Comparison of ENCODE assay signal across 8 cellular contexts in the genomic region with DNA sequence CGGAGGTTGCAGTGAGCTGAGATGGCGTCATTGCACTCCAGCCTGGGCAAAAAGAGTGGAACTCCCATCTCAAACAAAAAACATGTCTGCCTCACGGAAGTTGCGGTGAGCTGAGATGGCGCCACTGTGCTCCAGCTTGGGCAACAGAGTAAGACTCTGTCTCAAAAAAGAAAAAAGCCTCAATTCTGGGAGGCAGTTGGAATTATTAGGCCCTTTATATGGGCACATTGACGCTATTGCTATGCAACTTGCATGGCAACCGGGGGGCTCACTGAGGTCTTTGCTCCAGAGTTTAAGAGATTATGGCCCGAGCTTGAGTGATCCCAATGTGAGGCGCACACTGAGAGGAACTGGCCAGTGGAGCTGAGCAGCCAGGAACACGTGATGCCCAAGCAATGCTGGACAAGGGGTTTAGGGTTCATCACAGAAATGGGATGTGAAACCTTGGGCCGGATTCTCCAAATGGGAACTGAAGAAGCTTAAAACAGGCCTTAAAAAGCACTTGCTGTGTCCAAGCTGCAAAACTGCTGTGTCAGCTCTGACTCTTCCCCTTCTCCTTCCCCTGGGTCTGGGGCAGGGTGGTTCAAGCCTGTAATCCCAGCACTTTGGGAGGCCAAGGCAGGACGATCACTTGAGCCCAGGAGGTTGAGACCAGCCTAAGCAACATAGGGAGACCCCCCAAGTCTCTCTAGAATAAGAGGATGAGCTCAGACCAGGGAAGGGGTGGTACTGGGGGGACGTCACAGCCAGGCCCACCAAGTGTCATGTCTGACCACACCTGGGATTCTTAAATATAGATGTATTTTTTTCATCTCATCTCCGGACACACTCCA. TPM values are rescaled to one million over a fixed set of nuclear protein-coding genes. Genes with fewer than 3 reads are reported as not detected.
A peak's percentile ranks its signal among the peaks of the same experiment; 100 is the strongest.
DNase-seq lines count a peak whose midpoint lies in the region; ATAC-seq and TF ChIP-seq lines count a peak whose summit lies in the region.

No MANE protein-coding gene starts in this region.

- CTCF ChIA-PET in activated CD8-positive, alpha-beta memory T cell treated with anti-CD3 and anti-CD28 coated beads, Interleukin-2, amount 10 ng/mL, durations not matched to agents 7 days and 5 days (lab: Charles Lee), result interaction anchor here (1.2 to 3.6 kb wide), 6 partner anchors 9 to 179 kb away, joined by 3 to 20 read pairs (median 8); a partner anchor contains a TSS

- peak in 1 of 2 donors; percentile 17 for TF ChIP-seq POLR2A in gastroesophageal sphincter (IDR thresholded peaks at IDR 0.05)

- peaks cover 37% of the 10 kb centered on the region for H3K36me3 Mint-ChIP-seq in activated CD8-positive, alpha-beta memory T cell treated with anti-CD3 and anti-CD28 coated beads, Interleukin-2, amount 10 ng/mL, durations not matched to agents 7 days and 5 days
- peaks cover 4% of the 10 kb centered on the region for H3K36me3 Mint-ChIP-seq in T-helper 17 cell (ENCODE audit: low read depth)

- 72 to 85% methylated on average over 6 to 12 of the region's 14 CpGs for WGBS in gastroesophageal sphincter (ENCODE audit: low coverage in 1 of 2), 2 donors

- intact Hi-C loops in mucosa of descending colon (cut with DNase I, micrococcal nuclease), result loop anchor here in 1 of 2 donors (10.0 kb wide), 1 partner anchor 93 kb away; a partner anchor contains a TSS

- no peaks in the 10 kb centered on the region for H3K9me3 Mint-ChIP-seq in activated CD8-positive, alpha-beta memory T cell treated with anti-CD3 and anti-CD28 coated beads, Interleukin-2, amount 10 ng/mL, durations not matched to agents 7 days and 5 days (ENCODE audit: low read depth)

- H3K27ac ChIP-seq in gastroesophageal sphincter (peak overlapping the region in 3 of 4 donors; percentile 93 to 95 (median 93)), brain microvascular endothelial cell (no peak overlapping the region)

- peak; percentile 46 for DNase-seq in activated CD8-positive, alpha-beta memory T cell treated with anti-CD3 and anti-CD28 coated beads, Interleukin-2, amount 10 ng/mL, durations not matched to agents 7 days and 5 days
- no peak for DNase-seq in activated CD8-positive, alpha-beta memory T cell treated with anti-CD3 and anti-CD28 coated beads, Interleukin-2, amount 50 U/mL, for 4 hours
- no peak for DNase-seq in T-helper 17 cell
- DNase-seq in skeletal muscle cell (ENCODE audit: low read depth), result no peak
- DNase-seq in brain microvascular endothelial cell, result no peak
- no peak for DNase-seq in mucosa of descending colon

- in situ Hi-C loops in brain microvascular endothelial cell (cut with HindIII; ENCODE audit: low pct_ligation_motif_present, low sequenced_read_pairs), result no loop called here

- TF ChIP-seq EP300 in gastroesophageal sphincter (IDR thresholded peaks at IDR 0.05), result no peak

- ATAC-seq in activated CD8-positive, alpha-beta memory T cell treated with anti-CD3 and anti-CD28 coated beads, Interleukin-2, amount 10 ng/mL, durations not matched to agents 7 days and 5 days, result no peak
- ATAC-seq in T-helper 17 cell (no peak), gastroesophageal sphincter (no peak), mucosa of descending colon (no peak), HG03139 (IDR thresholded peaks at IDR 0.05; ENCODE audit: unreplicated experiment) (no peak)

- TF ChIP-seq CTCF in gastroesophageal sphincter (IDR thresholded peaks at IDR 0.05), result no peak
- TF ChIP-seq CTCF in brain microvascular endothelial cell (IDR thresholded peaks at IDR 0.05; ENCODE audit: low read depth, low read length, missing control alignments), result no peak
- TF ChIP-seq CTCF in mucosa of descending colon (IDR thresholded peaks at IDR 0.05), result no peak

- H3K4me1 ChIP-seq in gastroesophageal sphincter (peaks cover 0 to 62% (median 31%) of the 10 kb centered on the region in 3 donors), mucosa of descending colon (ENCODE audit: low read depth) (peaks cover 27% of the 10 kb centered on the region)

- H3K9me3 ChIP-seq in T-helper 17 cell (ENCODE audit: control insufficient read depth, low read length, poor library complexity, severe bottlenecking) (no peaks in the 10 kb centered on the region), gastroesophageal sphincter (no peaks in the 10 kb centered on the region), mucosa of descending colon (no peaks in the 10 kb centered on the region)

- no peaks in the 10 kb centered on the region for H3K27me3 Mint-ChIP-seq in activated CD8-positive, alpha-beta memory T cell treated with anti-CD3 and anti-CD28 coated beads, Interleukin-2, amount 10 ng/mL, durations not matched to agents 7 days and 5 days
- H3K27me3 Mint-ChIP-seq in T-helper 17 cell, result no peaks in the 10 kb centered on the region

- peaks cover 0 to 61% of the 10 kb centered on the region in 2 donors for H3K36me3 ChIP-seq in gastroesophageal sphincter
- H3K36me3 ChIP-seq in brain microvascular endothelial cell (replicated peaks), result peaks cover 53% of the 10 kb centered on the region
- no peaks in the 10 kb centered on the region for H3K36me3 ChIP-seq in mucosa of descending colon (ENCODE audit: low read depth)

- peak overlapping the region; percentile 62 for H3K27ac Mint-ChIP-seq in activated CD8-positive, alpha-beta memory T cell treated with anti-CD3 and anti-CD28 coated beads, Interleukin-2, amount 10 ng/mL, durations not matched to agents 7 days and 5 days
- no peak overlapping the region for H3K27ac Mint-ChIP-seq in T-helper 17 cell

- peak overlapping the region; percentile 99 for H3K4me3 Mint-ChIP-seq in activated CD8-positive, alpha-beta memory T cell treated with anti-CD3 and anti-CD28 coated beads, Interleukin-2, amount 10 ng/mL, durations not matched to agents 7 days and 5 days
- H3K4me3 Mint-ChIP-seq in T-helper 17 cell, result peak overlapping the region; percentile 99

- H3K4me3 ChIP-seq in gastroesophageal sphincter (peak overlapping the region in 1 of 2 donors; percentile 88), skeletal muscle cell (ENCODE audit: low read depth, low read length) (peak overlapping the region; percentile 88), brain microvascular endothelial cell (ENCODE audit: low read depth, low read length) (no peak overlapping the region), mucosa of descending colon (no peak overlapping the region)

- peaks cover 54% of the 10 kb centered on the region for H3K4me1 Mint-ChIP-seq in activated CD8-positive, alpha-beta memory T cell treated with anti-CD3 and anti-CD28 coated beads, Interleukin-2, amount 10 ng/mL, durations not matched to agents 7 days and 5 days
- H3K4me1 Mint-ChIP-seq in T-helper 17 cell, result peaks cover 45% of the 10 kb centered on the region

- no peaks in the 10 kb centered on the region for H3K27me3 ChIP-seq in gastroesophageal sphincter
- no peaks in the 10 kb centered on the region for H3K27me3 ChIP-seq in brain microvascular endothelial cell (replicated peaks)

RNA-seq across cellular contexts. Expression of a gene that starts 2.5 kb away (rescaled TPM):
- total RNA-seq in activated CD8-positive, alpha-beta memory T cell treated with anti-CD3 and anti-CD28 coated beads, Interleukin-2, amount 10 ng/mL, durations not matched to agents 7 days and 5 days, result 1,000 to 10,000 TPM; 1,380 to 1,403 TPM
- total RNA-seq in T-helper 17 cell (100 to 1,000 TPM; 612 to 898 TPM), gastroesophageal sphincter (1,000 to 10,000 TPM; 2,478 to 4,094 (median 2,824) TPM), mucosa of descending colon (1,000 to 10,000 TPM; 1,659 to 1,792 (median 1,691) TPM)

RNA-seq across cellular contexts. Expression of a gene that starts 12.9 kb away (rescaled TPM):
- 100 to 1,000 TPM; 359 to 377 TPM for total RNA-seq in activated CD8-positive, alpha-beta memory T cell treated with anti-CD3 and anti-CD28 coated beads, Interleukin-2, amount 10 ng/mL, durations not matched to agents 7 days and 5 days
- total RNA-seq in T-helper 17 cell, result 100 to 1,000 TPM in 1 of 2 donors, 10 to 100 TPM in 1; 89.2 to 104 TPM
- 10 to 100 TPM; 31.5 to 40.8 (median 34.8) TPM for total RNA-seq in gastroesophageal sphincter
- 100 to 1,000 TPM in 2 of 3 donors, 10 to 100 TPM in 1; 90.2 to 128 (median 125) TPM for total RNA-seq in mucosa of descending colon

RNA-seq across cellular contexts. Expression of a gene that starts 25.5 kb away (rescaled TPM):
- total RNA-seq in activated CD8-positive, alpha-beta memory T cell treated with anti-CD3 and anti-CD28 coated beads, Interleukin-2, amount 10 ng/mL, durations not matched to agents 7 days and 5 days, result 10 to 100 TPM; 44.0 to 65.5 TPM
- total RNA-seq in T-helper 17 cell (10 to 100 TPM; 21.6 to 24.2 TPM), gastroesophageal sphincter (10 to 100 TPM; 22.1 to 44.4 (median 38.5) TPM), mucosa of descending colon (10 to 100 TPM; 40.1 to 49.3 (median 40.2) TPM)

RNA-seq across cellular contexts. Expression of a gene that starts 26.1 kb away (rescaled TPM):
- total RNA-seq in activated CD8-positive, alpha-beta memory T cell treated with anti-CD3 and anti-CD28 coated beads, Interleukin-2, amount 10 ng/mL, durations not matched to agents 7 days and 5 days, result 100 to 1,000 TPM; 124 to 125 TPM
- total RNA-seq in T-helper 17 cell (10 to 100 TPM; 20.2 to 25.5 TPM), gastroesophageal sphincter (10 to 100 TPM; 69.4 to 96.5 (median 84.2) TPM), mucosa of descending colon (10 to 100 TPM; 47.4 to 68.8 (median 57.3) TPM)

RNA-seq across cellular contexts. Expression of a gene that starts 34.1 kb away (rescaled TPM):
- 1 to 10 TPM in 1 of 2 experiments, under 1 TPM in 1; 0.96 to 1.1 TPM for total RNA-seq in activated CD8-positive, alpha-beta memory T cell treated with anti-CD3 and anti-CD28 coated beads, Interleukin-2, amount 10 ng/mL, durations not matched to agents 7 days and 5 days
- total RNA-seq in T-helper 17 cell (under 1 TPM; 0.50 to 0.86 TPM), gastroesophageal sphincter (under 1 TPM in 1 of 4 donors, not detected in 3; 0.81 TPM), mucosa of descending colon (under 1 TPM in 1 of 3 donors, not detected in 2; 0.52 TPM)
